In the genomic region with DNA sequence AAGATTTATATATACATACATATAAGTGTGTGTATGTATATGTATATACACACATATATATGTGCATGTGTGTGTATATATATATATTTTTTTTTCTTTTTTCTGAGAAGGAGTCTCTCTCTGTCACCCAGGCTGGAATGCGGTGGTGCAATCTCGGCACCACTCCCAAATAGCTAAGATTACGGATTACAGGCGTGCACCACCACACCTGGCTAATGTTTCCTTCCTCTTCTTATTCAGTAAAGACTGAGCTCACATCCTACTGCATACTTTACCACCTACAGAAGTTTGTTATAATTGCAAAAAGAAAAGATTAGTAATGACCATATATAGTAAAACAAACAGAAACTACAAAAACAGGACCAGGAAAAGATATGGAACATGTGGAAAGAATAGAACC, we compare ENCODE assay signal across 10 cellular contexts. TPM values are rescaled to one million over a fixed set of nuclear protein-coding genes. Genes with fewer than 3 reads are reported as not detected.
"Had no signal": no experiment of that assay in that cellular context is flagged by ENCODE, and none has a peak within 500 bp of the region (broad histone marks: within the 10 kb centered on the region; RNA-seq: fewer than 3 reads in every experiment).

No MANE protein-coding gene starts in this region.

- H3K36me3 ChIP-seq: HAP-1 had no signal

- H3K4me2 ChIP-seq: GM23338 had no signal

- H3K9ac ChIP-seq: GM23248 had no signal

- H3K4me3 Mint-ChIP-seq: GM23338, H9, HFFc6 had no signal

- H3K27ac Mint-ChIP-seq: GM23338, H9, HFFc6 had no signal

- H3K27ac ChIP-seq: GM23248 had no signal

- H2AFZ ChIP-seq: GM23248, GM23338 had no signal

- H3K4me1 Mint-ChIP-seq: GM23338 had no signal

- H3K4me3 ChIP-seq: GM23248, GM23338, HAP-1 had no signal

- DNase-seq: GM23248, GOT3, H7, H9, HCEC 1CT, HFFc6 had no signal

- H3K9me3 ChIP-seq: HAP-1 had no signal

- H3K4me1 ChIP-seq: HAP-1 had no signal

- ATAC-seq: GM23338, HCT116 had no signal

RNA-seq across cellular contexts. Expression of a gene that starts 59.1 kb away (rescaled TPM):
- total RNA-seq: H4 had no signal
